In the genomic region with DNA sequence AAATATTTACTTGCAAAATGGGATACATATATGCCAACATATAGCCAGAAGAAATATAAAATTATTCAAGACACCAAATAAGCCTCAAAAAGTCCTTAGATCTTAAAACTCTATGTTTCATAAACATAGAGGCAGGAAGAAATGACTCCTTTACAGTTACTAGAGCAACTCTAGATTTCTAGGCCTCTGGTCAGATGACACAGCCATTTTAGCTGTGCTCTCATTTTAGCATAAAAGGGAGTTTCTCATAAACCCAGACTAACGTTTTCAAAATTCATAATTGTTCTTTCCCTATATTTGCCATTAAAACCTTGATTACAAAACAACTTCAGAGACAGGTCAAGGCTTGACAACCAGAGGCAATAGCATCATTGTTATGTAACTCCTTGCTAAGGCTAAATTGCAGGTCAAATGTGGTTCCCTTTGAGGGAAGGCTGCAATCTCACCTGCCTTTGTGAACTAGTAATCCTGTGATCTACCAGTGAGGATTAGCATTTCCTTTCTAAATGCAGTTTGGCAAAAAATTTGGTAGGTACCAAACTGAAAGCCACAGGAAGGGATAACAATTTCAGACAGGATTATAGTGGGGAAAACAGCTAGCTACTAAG, we compare ENCODE assay signal across 1 cellular context.
TF ChIP-seq lines count a peak whose summit lies in the region.

No MANE protein-coding gene starts in this region.

TF ChIP-seq in endothelial cell of umbilical vein, 7 proteins besides CTCF, POLR2A, EP300 and RAD21:
- no peak for TF ChIP-seq JUN (IDR thresholded peaks at IDR 0.05; ENCODE audit: borderline replicate concordance, insufficient read depth, insufficient read length, low read depth)
- no peak for TF ChIP-seq GATA2 (IDR thresholded peaks at IDR 0.05; ENCODE audit: insufficient read depth, insufficient read length, low read depth, low read length)
- TF ChIP-seq POLR2AphosphoS5 (IDR thresholded peaks at IDR 0.05; ENCODE audit: insufficient read depth, low read depth, low read length) = no peak
- no peak for TF ChIP-seq MYC (IDR thresholded peaks at IDR 0.05; ENCODE audit: low read depth, low read length)
- TF ChIP-seq FOS (IDR thresholded peaks at IDR 0.05; ENCODE audit: borderline replicate concordance, insufficient read depth, low read length) = no peak
- TF ChIP-seq, protein P1, sequence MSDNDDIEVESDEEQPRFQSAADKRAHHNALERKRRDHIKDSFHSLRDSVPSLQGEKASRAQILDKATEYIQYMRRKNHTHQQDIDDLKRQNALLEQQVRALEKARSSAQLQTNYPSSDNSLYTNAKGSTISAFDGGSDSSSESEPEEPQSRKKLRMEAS (IDR thresholded peaks at IDR 0.05; ENCODE audit: insufficient read depth, insufficient read length) = no peak
- no peak for TF ChIP-seq EZH2 (IDR thresholded peaks at IDR 0.05; ENCODE audit: borderline replicate concordance, low read depth, low read length, severe bottlenecking)
TF ChIP-seq in endothelial cell of umbilical vein: peak in this region for 0.
